Comparison of ENCODE assay signal across 8 cellular contexts in genomic region chr3:50436063-50436674, GRCh38.
DNase-seq lines count a peak whose midpoint lies in the region; ATAC-seq, FAIRE-seq and TF ChIP-seq lines count a peak whose summit lies in the region.

No MANE protein-coding gene starts in this region.

- H3K27me3 Mint-ChIP-seq in CD8-positive, alpha-beta memory T cell: no peaks in the 10 kb centered on the region
- H3K27me3 Mint-ChIP-seq in HFFc6 (ENCODE audit: insufficient read depth): peaks cover 36% of the 10 kb centered on the region
- no peaks in the 10 kb centered on the region for H3K27me3 Mint-ChIP-seq in activated T-helper 2 cell treated with anti-CD3 and anti-CD28 coated beads, Interferon-gamma antibody, Interleukin-2, Interleukin-4, amounts not matched to agents 10 μg/mL and 5 μg/mL and 100 μg/mL, durations not matched to agents 14 hours and 24 hours and 36 hours (ENCODE audit: low read depth)

- ATAC-seq in HG02870 (IDR thresholded peaks at IDR 0.05; ENCODE audit: unreplicated experiment): no peak

- no peaks in the 10 kb centered on the region for H3K27me3 ChIP-seq in CD8-positive, alpha-beta memory T cell (ENCODE audit: insufficient read depth, low read length, poor library complexity, severe bottlenecking)
- H3K27me3 ChIP-seq in Peyer's patch: no peaks in the 10 kb centered on the region

- H3K4me1 ChIP-seq in CD8-positive, alpha-beta memory T cell (ENCODE audit: insufficient read depth, low read length): peaks cover 8% of the 10 kb centered on the region
- no peaks in the 10 kb centered on the region for H3K4me1 ChIP-seq in Peyer's patch

- no peaks in the 10 kb centered on the region for H3K9me3 Mint-ChIP-seq in CD8-positive, alpha-beta memory T cell
- no peaks in the 10 kb centered on the region for H3K9me3 Mint-ChIP-seq in HFFc6
- no peaks in the 10 kb centered on the region for H3K9me3 Mint-ChIP-seq in activated T-helper 2 cell treated with anti-CD3 and anti-CD28 coated beads, Interferon-gamma antibody, Interleukin-2, Interleukin-4, amounts not matched to agents 10 μg/mL and 5 μg/mL and 100 μg/mL, durations not matched to agents 14 hours and 24 hours and 36 hours

- H3K9me3 ChIP-seq in CD8-positive, alpha-beta memory T cell (ENCODE audit: low read length): no peaks in the 10 kb centered on the region
- H3K9me3 ChIP-seq in Peyer's patch: no peaks in the 10 kb centered on the region

- H3K36me3 Mint-ChIP-seq in CD8-positive, alpha-beta memory T cell: no peaks in the 10 kb centered on the region
- H3K36me3 Mint-ChIP-seq in HFFc6 (ENCODE audit: low read depth): no peaks in the 10 kb centered on the region
- no peaks in the 10 kb centered on the region for H3K36me3 Mint-ChIP-seq in activated T-helper 2 cell treated with anti-CD3 and anti-CD28 coated beads, Interferon-gamma antibody, Interleukin-2, Interleukin-4, amounts not matched to agents 10 μg/mL and 5 μg/mL and 100 μg/mL, durations not matched to agents 14 hours and 24 hours and 36 hours (ENCODE audit: low read depth)

- CTCF ChIA-PET in CD8-positive, alpha-beta memory T cell (lab: Charles Lee): interaction anchor here (0.6 to 4.1 kb wide), 10 partner anchors 9 to 180 kb away, joined by 3 to 37 read pairs (median 6); partner anchors contain the start of gene MAPKAPK3

- H3K4me3 ChIP-seq in CD8-positive, alpha-beta memory T cell (ENCODE audit: low read length): no peak overlapping the region
- H3K4me3 ChIP-seq in Peyer's patch: no peak overlapping the region

- intact Hi-C loops in activated T-helper 2 cell treated with anti-CD3 and anti-CD28 coated beads, Interferon-gamma antibody, Interleukin-2, Interleukin-4, amounts not matched to agents 10 μg/mL and 5 μg/mL and 100 μg/mL, durations not matched to agents 14 hours and 24 hours and 36 hours (cut with micrococcal nuclease): loop anchor here (1.0 to 2.0 kb wide), 2 partner anchors 106 to 179 kb away; no protein-coding TSS in a partner anchor
- intact Hi-C loops in posterior cingulate gyrus (cut with DNase I): loop anchor here (2.0 kb wide), 1 partner anchor 107 kb away; no protein-coding TSS in a partner anchor

- peak; percentile 98 for TF ChIP-seq CTCF in HFFc6 (IDR thresholded peaks at IDR 0.05)
- TF ChIP-seq CTCF in Peyer's patch (IDR thresholded peaks at IDR 0.05): peak; percentile 60 to 84 (median 79)

- H3K27ac Mint-ChIP-seq in CD8-positive, alpha-beta memory T cell: peak overlapping the region in 5 of 8 donors; percentile 17 to 74 (median 61)
- H3K27ac Mint-ChIP-seq in HFFc6: no peak overlapping the region
- H3K27ac Mint-ChIP-seq in activated T-helper 2 cell treated with anti-CD3 and anti-CD28 coated beads, Interferon-gamma antibody, Interleukin-2, Interleukin-4, amounts not matched to agents 10 μg/mL and 5 μg/mL and 100 μg/mL, durations not matched to agents 14 hours and 24 hours and 36 hours: no peak overlapping the region

- peak overlapping the region in 1 of 7 donors; percentile 38 for H3K4me3 Mint-ChIP-seq in CD8-positive, alpha-beta memory T cell
- no peak overlapping the region for H3K4me3 Mint-ChIP-seq in HFFc6
- no peak overlapping the region for H3K4me3 Mint-ChIP-seq in activated T-helper 2 cell treated with anti-CD3 and anti-CD28 coated beads, Interferon-gamma antibody, Interleukin-2, Interleukin-4, amounts not matched to agents 10 μg/mL and 5 μg/mL and 100 μg/mL, durations not matched to agents 14 hours and 24 hours and 36 hours (ENCODE audit: low read depth)

- POLR2A ChIA-PET in CD8-positive, alpha-beta memory T cell (lab: Charles Lee): no interaction called here

- peak; percentile 62 to 82 (median 68) for DNase-seq in CD8-positive, alpha-beta memory T cell
- DNase-seq in HFFc6 (peak; percentile 11), Peyer's patch (peak; percentile 61 to 85 (median 85)), germinal center (ENCODE audit: low spot score) (peak; percentile 82), posterior cingulate gyrus (peak; percentile 43 to 95 (median 66)), urothelium cell line (ENCODE audit: low spot score) (peak; percentile 78)
- DNase-seq in activated T-helper 2 cell treated with anti-CD3 and anti-CD28 coated beads, Interferon-gamma antibody, Interleukin-2, Interleukin-4, amounts not matched to agents 10 μg/mL and 5 μg/mL and 100 μg/mL, durations not matched to agents 14 hours and 24 hours and 36 hours (ENCODE audit: low spot score): peak; percentile 68

- FAIRE-seq in urothelium cell line (lab: Jason Lieb, UNC): no peak

- no peaks in the 10 kb centered on the region for H3K36me3 ChIP-seq in CD8-positive, alpha-beta memory T cell (ENCODE audit: insufficient read depth, low read length)
- H3K36me3 ChIP-seq in Peyer's patch: no peaks in the 10 kb centered on the region

- H3K4me1 Mint-ChIP-seq in CD8-positive, alpha-beta memory T cell: peaks cover 14 to 32% (median 19%) of the 10 kb centered on the region in 3 donors
- no peaks in the 10 kb centered on the region for H3K4me1 Mint-ChIP-seq in HFFc6 (ENCODE audit: low read depth)
- H3K4me1 Mint-ChIP-seq in activated T-helper 2 cell treated with anti-CD3 and anti-CD28 coated beads, Interferon-gamma antibody, Interleukin-2, Interleukin-4, amounts not matched to agents 10 μg/mL and 5 μg/mL and 100 μg/mL, durations not matched to agents 14 hours and 24 hours and 36 hours (ENCODE audit: low read depth): no peaks in the 10 kb centered on the region

- no peak for TF ChIP-seq POLR2A in Peyer's patch (IDR thresholded peaks at IDR 0.05)

- H3K27ac ChIP-seq in CD8-positive, alpha-beta memory T cell (ENCODE audit: low read depth, low read length): no peak overlapping the region
- H3K27ac ChIP-seq in Peyer's patch: no peak overlapping the region

Comparison
In these comparisons a context has a peak if more than half of its experiments do, and no peak if none do; other contexts are left out.
1. DNase-seq: peak in every context shown above with its lines; median percentile 85 in Peyer's patch; 82 in germinal center; 78 in urothelium cell line; 68 in CD8-positive, alpha-beta memory T cell; 68 in activated T-helper 2 cell treated with anti-CD3 and anti-CD28 coated beads, Interferon-gamma antibody, Interleukin-2, Interleukin-4, amounts not matched to agents 10 μg/mL and 5 μg/mL and 100 μg/mL, durations not matched to agents 14 hours and 24 hours and 36 hours; 66 in posterior cingulate gyrus; 11 in HFFc6.
2. H3K27ac Mint-ChIP-seq: peak in CD8-positive, alpha-beta memory T cell (5 of 8); none in HFFc6 (single experiment) and activated T-helper 2 cell treated with anti-CD3 and anti-CD28 coated beads, Interferon-gamma antibody, Interleukin-2, Interleukin-4, amounts not matched to agents 10 μg/mL and 5 μg/mL and 100 μg/mL, durations not matched to agents 14 hours and 24 hours and 36 hours (single experiment).